ENCODE assay signal across 12 cellular contexts in genomic region chr6:158812611-158813010, GRCh38. TPM values are rescaled to one million over a fixed set of nuclear protein-coding genes. Genes with fewer than 3 reads are reported as not detected.
DNase-seq lines count a peak whose midpoint lies in the region; ATAC-seq and TF ChIP-seq lines count a peak whose summit lies in the region.
"Had no signal": no experiment of that assay in that cellular context is flagged by ENCODE, and none has a peak within 500 bp of the region (broad histone marks: within the 10 kb centered on the region; RNA-seq: fewer than 3 reads in every experiment).

No MANE protein-coding gene starts in this region.

- H3K9me3 ChIP-seq in vagina = no peaks in the 10 kb centered on the region
- H3K9me3 ChIP-seq: mucosa of descending colon had no signal

- no peak for DNase-seq in activated naive CD4-positive, alpha-beta T cell treated with anti-CD3 and anti-CD28 coated beads for 36 hours
- DNase-seq in activated naive CD4-positive, alpha-beta T cell treated with anti-CD3 and anti-CD28 coated beads, Interleukin-2, amount 50 U/mL, for 16 hours = no peak
- no peak for DNase-seq in T-cell
- no peak for DNase-seq in epithelial cell of prostate (ENCODE audit: low read depth, low spot score)
- no peak for DNase-seq in stimulated activated naive CD8-positive, alpha-beta T cell treated with anti-CD3 and anti-CD28 coated beads, Interleukin-15, amount 100 ng/mL, for 72 hours
- no peak for DNase-seq in vagina (ENCODE audit: extremely low spot score in 2 of 2)
- DNase-seq in stimulated activated CD4-positive, alpha-beta T cell treated with anti-CD3 and anti-CD28 coated beads, Interleukin-4, amount 100 ng/mL, for 24 hours = no peak
- DNase-seq: activated gamma-delta T cell; effector CD8-positive, alpha-beta T cell; mucosa of descending colon had no signal

- ATAC-seq in T-cell (replicated peaks in 1 of 4) = no peak
- ATAC-seq in stimulated activated naive CD8-positive, alpha-beta T cell treated with anti-CD3 and anti-CD28 coated beads, Interleukin-15, amount 100 ng/mL, for 72 hours = no peak
- ATAC-seq in GM19463 (IDR thresholded peaks at IDR 0.05; ENCODE audit: unreplicated experiment) = no peak
- ATAC-seq: mucosa of descending colon had no signal

- POLR2A ChIA-PET in T-cell (lab: Charles Lee) = interaction anchor here (0.6 to 5.2 kb wide), 15 partner anchors 9 to 155 kb away, joined by 3 to 52 read pairs (median 4); no protein-coding TSS in a partner anchor

- H3K4me1 Mint-ChIP-seq in activated naive CD4-positive, alpha-beta T cell treated with anti-CD3 and anti-CD28 coated beads for 36 hours (ENCODE audit: low read depth) = peaks cover 89% of the 10 kb centered on the region
- H3K4me1 Mint-ChIP-seq in T-cell = peaks cover 96 to 100% (median 97%) of the 10 kb centered on the region in 3 donors
- peaks cover 98% of the 10 kb centered on the region for H3K4me1 Mint-ChIP-seq in stimulated activated naive CD8-positive, alpha-beta T cell treated with anti-CD3 and anti-CD28 coated beads, Interleukin-15, amount 100 ng/mL, for 72 hours

- intact Hi-C loops in activated naive CD4-positive, alpha-beta T cell treated with anti-CD3 and anti-CD28 coated beads for 36 hours (cut with micrococcal nuclease) = no loop called here
- intact Hi-C loops in vagina (cut with DNase I) = no loop called here

- H3K27me3 ChIP-seq in vagina = no peaks in the 10 kb centered on the region

- peaks cover 85% of the 10 kb centered on the region for H3K36me3 Mint-ChIP-seq in activated naive CD4-positive, alpha-beta T cell treated with anti-CD3 and anti-CD28 coated beads for 36 hours (ENCODE audit: low read depth)
- peaks cover 79% of the 10 kb centered on the region for H3K36me3 Mint-ChIP-seq in T-cell

- no peak for TF ChIP-seq POLR2A in vagina (IDR thresholded peaks at IDR 0.05)

- peaks cover 52% of the 10 kb centered on the region for H3K4me1 ChIP-seq in vagina

- no peak overlapping the region for H3K4me3 Mint-ChIP-seq in activated naive CD4-positive, alpha-beta T cell treated with anti-CD3 and anti-CD28 coated beads for 36 hours
- H3K4me3 Mint-ChIP-seq in T-cell = peak overlapping the region; percentile 98 to 99 (median 98)
- peak overlapping the region; percentile 92 to 98 for H3K4me3 Mint-ChIP-seq in stimulated activated naive CD8-positive, alpha-beta T cell treated with anti-CD3 and anti-CD28 coated beads, Interleukin-15, amount 100 ng/mL, for 72 hours

- no peaks in the 10 kb centered on the region for H3K9me3 Mint-ChIP-seq in activated naive CD4-positive, alpha-beta T cell treated with anti-CD3 and anti-CD28 coated beads for 36 hours
- H3K9me3 Mint-ChIP-seq in T-cell = no peaks in the 10 kb centered on the region
- H3K9me3 Mint-ChIP-seq in stimulated activated naive CD8-positive, alpha-beta T cell treated with anti-CD3 and anti-CD28 coated beads, Interleukin-15, amount 100 ng/mL, for 72 hours = no peaks in the 10 kb centered on the region

- H3K27ac ChIP-seq in epithelial cell of prostate = peak overlapping the region; percentile 38
- H3K27ac ChIP-seq in vagina = no peak overlapping the region
- H3K27ac ChIP-seq: HL-60 had no signal

- CTCF ChIA-PET in activated naive CD4-positive, alpha-beta T cell treated with anti-CD3 and anti-CD28 coated beads for 36 hours (lab: Charles Lee) = interaction anchor here (1.1 to 1.9 kb wide), 2 partner anchors 9 kb away, joined by 4 read pairs; no protein-coding TSS in a partner anchor
- CTCF ChIA-PET in T-cell (lab: Charles Lee) = interaction anchor here (0.5 to 1.2 kb wide), 6 partner anchors 9 to 335 kb away, joined by 3 to 6 read pairs (median 3); no protein-coding TSS in a partner anchor

- peak overlapping the region; percentile 98 for H3K27ac Mint-ChIP-seq in activated naive CD4-positive, alpha-beta T cell treated with anti-CD3 and anti-CD28 coated beads for 36 hours
- H3K27ac Mint-ChIP-seq in T-cell = peak overlapping the region; percentile 90 to 99
- H3K27ac Mint-ChIP-seq in stimulated activated naive CD8-positive, alpha-beta T cell treated with anti-CD3 and anti-CD28 coated beads, Interleukin-15, amount 100 ng/mL, for 72 hours = peak overlapping the region in 1 of 2 donors; percentile 15

- no peak for TF ChIP-seq CTCF in vagina (IDR thresholded peaks at IDR 0.05)

- no peaks in the 10 kb centered on the region for H3K27me3 Mint-ChIP-seq in activated naive CD4-positive, alpha-beta T cell treated with anti-CD3 and anti-CD28 coated beads for 36 hours (ENCODE audit: low read depth)
- H3K27me3 Mint-ChIP-seq in T-cell = no peaks in the 10 kb centered on the region
- no peaks in the 10 kb centered on the region for H3K27me3 Mint-ChIP-seq in stimulated activated naive CD8-positive, alpha-beta T cell treated with anti-CD3 and anti-CD28 coated beads, Interleukin-15, amount 100 ng/mL, for 72 hours

- no peak overlapping the region for H3K4me3 ChIP-seq in vagina
- H3K4me3 ChIP-seq: mucosa of descending colon had no signal

- H3K36me3 ChIP-seq in vagina = no peaks in the 10 kb centered on the region

RNA-seq across cellular contexts. Expression of gene EZR, which starts 6.6 kb away (rescaled TPM):
- total RNA-seq in activated naive CD4-positive, alpha-beta T cell treated with anti-CD3 and anti-CD28 coated beads for 36 hours = 100 to 1,000 TPM; 229 to 230 TPM
- total RNA-seq in T-cell (100 to 1,000 TPM; 176 to 286 (median 272) TPM), vagina (99.7 TPM)
